ENCODE assay signal across 8 cellular contexts in the genomic region with DNA sequence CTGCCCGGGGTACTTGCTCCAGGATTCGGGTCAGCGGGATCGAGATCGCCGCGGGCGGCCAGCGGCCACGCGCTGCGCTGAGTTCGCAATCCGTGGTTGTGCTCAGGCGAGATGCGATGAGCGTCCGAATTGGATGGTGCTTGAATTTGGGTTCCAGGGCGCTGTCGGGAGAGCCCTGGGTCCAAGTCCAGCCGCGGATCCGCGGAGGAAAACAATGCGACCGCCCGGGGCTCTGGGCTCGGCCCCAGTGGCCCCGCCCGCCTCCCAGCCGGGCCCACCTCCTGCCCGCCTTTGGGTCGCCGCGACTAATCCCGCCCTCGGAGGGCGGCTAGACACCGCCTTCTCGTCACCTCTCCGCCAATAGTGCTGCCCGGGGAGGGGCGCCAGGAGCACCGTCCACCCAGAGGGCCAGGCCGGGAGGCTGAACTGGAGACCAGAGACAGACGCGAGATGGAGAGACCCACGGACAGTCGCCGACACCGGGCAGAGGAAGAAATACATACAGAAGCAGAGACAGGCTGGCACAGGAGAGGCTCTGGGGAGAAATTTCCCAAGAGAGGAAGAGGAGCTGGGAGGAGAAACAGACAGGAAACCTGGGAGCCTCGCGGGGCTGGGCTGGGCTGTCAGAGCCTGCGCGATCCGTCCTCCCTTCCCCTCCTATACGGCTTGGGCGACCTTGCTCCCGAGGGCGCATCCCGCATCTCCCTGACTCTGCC. TPM values are rescaled to one million over a fixed set of nuclear protein-coding genes. Genes with fewer than 3 reads are reported as not detected.
A peak's percentile ranks its signal among the peaks of the same experiment; 100 is the strongest.
DNase-seq lines count a peak whose midpoint lies in the region; ATAC-seq and TF ChIP-seq lines count a peak whose summit lies in the region.

A gene with protein sequence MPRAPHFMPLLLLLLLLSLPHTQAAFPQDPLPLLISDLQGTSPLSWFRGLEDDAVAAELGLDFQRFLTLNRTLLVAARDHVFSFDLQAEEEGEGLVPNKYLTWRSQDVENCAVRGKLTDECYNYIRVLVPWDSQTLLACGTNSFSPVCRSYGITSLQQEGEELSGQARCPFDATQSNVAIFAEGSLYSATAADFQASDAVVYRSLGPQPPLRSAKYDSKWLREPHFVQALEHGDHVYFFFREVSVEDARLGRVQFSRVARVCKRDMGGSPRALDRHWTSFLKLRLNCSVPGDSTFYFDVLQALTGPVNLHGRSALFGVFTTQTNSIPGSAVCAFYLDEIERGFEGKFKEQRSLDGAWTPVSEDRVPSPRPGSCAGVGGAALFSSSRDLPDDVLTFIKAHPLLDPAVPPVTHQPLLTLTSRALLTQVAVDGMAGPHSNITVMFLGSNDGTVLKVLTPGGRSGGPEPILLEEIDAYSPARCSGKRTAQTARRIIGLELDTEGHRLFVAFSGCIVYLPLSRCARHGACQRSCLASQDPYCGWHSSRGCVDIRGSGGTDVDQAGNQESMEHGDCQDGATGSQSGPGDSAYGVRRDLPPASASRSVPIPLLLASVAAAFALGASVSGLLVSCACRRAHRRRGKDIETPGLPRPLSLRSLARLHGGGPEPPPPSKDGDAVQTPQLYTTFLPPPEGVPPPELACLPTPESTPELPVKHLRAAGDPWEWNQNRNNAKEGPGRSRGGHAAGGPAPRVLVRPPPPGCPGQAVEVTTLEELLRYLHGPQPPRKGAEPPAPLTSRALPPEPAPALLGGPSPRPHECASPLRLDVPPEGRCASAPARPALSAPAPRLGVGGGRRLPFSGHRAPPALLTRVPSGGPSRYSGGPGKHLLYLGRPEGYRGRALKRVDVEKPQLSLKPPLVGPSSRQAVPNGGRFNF (minus strand): TSS at position 216 of the 716 bp plus-strand sequence. CDS start 4,010 bp downstream, outside the sequence.

- ATAC-seq in GM21723 (IDR thresholded peaks at IDR 0.05; ENCODE audit: unreplicated experiment) (peak; percentile 97), PC-3 (peak; percentile 100)
- peak; percentile 100 for ATAC-seq in activated T-cell treated with anti-CD3 and anti-CD28 coated beads, Interleukin-2, amount 50 U/mL, for 4 hours

- H3K36me3 Mint-ChIP-seq in activated T-cell treated with anti-CD3 and anti-CD28 coated beads, Interleukin-2, amount 50 U/mL, for 4 hours (ENCODE audit: insufficient read depth) = no peaks in the 10 kb centered on the region

- TSS peak; percentile 90 for BruUV-seq in PC-3 (replicated peaks; lab: Mats Ljungman, UMichigan)

- H3K27me3 Mint-ChIP-seq in activated T-cell treated with anti-CD3 and anti-CD28 coated beads, Interleukin-2, amount 50 U/mL, for 4 hours (ENCODE audit: low read depth) = no peaks in the 10 kb centered on the region

- peak; percentile 58 for TF ChIP-seq POLR2A in erythroblast (IDR thresholded peaks at IDR 0.05; ENCODE audit: low read length)

- no peaks in the 10 kb centered on the region for H3K9me3 ChIP-seq in PC-3 (ENCODE audit: low read length)
- H3K9me3 ChIP-seq in mucosa of stomach (ENCODE audit: control insufficient read depth, low read length) = no peaks in the 10 kb centered on the region

- H3K4me1 Mint-ChIP-seq in activated T-cell treated with anti-CD3 and anti-CD28 coated beads, Interleukin-2, amount 50 U/mL, for 4 hours (ENCODE audit: low read depth) = peaks cover 11% of the 10 kb centered on the region

- H4K20me1 ChIP-seq in PC-3 (ENCODE audit: low read length) = no peaks in the 10 kb centered on the region

- H3K4me2 ChIP-seq in PC-3 (ENCODE audit: low read length) = peak within 1 kb of the TSS; percentile 93

- no peak within 1 kb of the TSS for H3K27ac ChIP-seq in PC-3 (ENCODE audit: low read length)

- H3K36me3 ChIP-seq in PC-3 (ENCODE audit: low read depth, low read length) = no peaks in the 10 kb centered on the region
- no peaks in the 10 kb centered on the region for H3K36me3 ChIP-seq in mucosa of stomach (ENCODE audit: control insufficient read depth, insufficient read depth, low read length)

- H3K4me1 ChIP-seq in PC-3 (ENCODE audit: insufficient read depth, low read length) = peaks cover 8% of the 10 kb centered on the region; the same call in 1 of the 2 replicates
- H3K4me1 ChIP-seq in mucosa of stomach (ENCODE audit: control insufficient read depth, insufficient read depth, low read length) = peaks cover 20% of the 10 kb centered on the region

- POLR2A ChIA-PET in PC-3 (lab: Charles Lee; ENCODE audit: unreplicated experiment) = no interaction called here

- peak within 1 kb of the TSS; percentile 85 for H3K4me3 Mint-ChIP-seq in activated T-cell treated with anti-CD3 and anti-CD28 coated beads, Interleukin-2, amount 50 U/mL, for 4 hours

- H3K79me2 ChIP-seq in PC-3 (ENCODE audit: low read length) = no peaks in the 10 kb centered on the region

- CTCF ChIA-PET in PC-3 (lab: Charles Lee) = no interaction called here

- H3K27me3 ChIP-seq in PC-3 (ENCODE audit: low read length) = no peaks in the 10 kb centered on the region
- H3K27me3 ChIP-seq in mucosa of stomach (ENCODE audit: control insufficient read depth, insufficient read depth, low read length) = peaks cover 15% of the 10 kb centered on the region

- no peaks in the 10 kb centered on the region for H3K9me3 Mint-ChIP-seq in activated T-cell treated with anti-CD3 and anti-CD28 coated beads, Interleukin-2, amount 50 U/mL, for 4 hours

- peak; percentile 93 for DNase-seq in DMS153 treated with DMSO at 0.1 percent for 48 hours (lab: John Stamatoyannopoulos, UW; ENCODE audit: unreplicated experiment)
- DNase-seq in Jurkat, Clone E6-1 (ENCODE audit: low read depth, low spot score) = peak; percentile 52
- DNase-seq in PC-3 = peak; percentile 96
- DNase-seq in activated T-cell treated with anti-CD3 and anti-CD28 coated beads, Interleukin-2, amount 50 U/mL, for 4 hours = peak; percentile 78
- peak; percentile 89 to 92 for DNase-seq in erythroblast (lab: John Stamatoyannopoulos, UW)
- DNase-seq in stimulated activated CD8-positive, alpha-beta memory T cell treated with anti-CD3 and anti-CD28 coated beads, Interleukin-4, amount 100 ng/mL, for 4 hours (ENCODE audit: low read depth in 2 of 2, low spot score in 1 of 2) = peak; percentile 60 to 75

- no peaks in the 10 kb centered on the region for H3K9me2 ChIP-seq in PC-3 (replicated peaks; ENCODE audit: low read length)

- peak within 1 kb of the TSS; percentile 83 for H2AFZ ChIP-seq in PC-3 (ENCODE audit: low read length)

- H3K9ac ChIP-seq in PC-3 (ENCODE audit: low read length) = peak within 1 kb of the TSS; percentile 49
- peak within 1 kb of the TSS; percentile 65 for H3K9ac ChIP-seq in mucosa of stomach (ENCODE audit: low read length)

- peak within 1 kb of the TSS; percentile 68 for H3K4me3 ChIP-seq in Jurkat, Clone E6-1 (ENCODE audit: low read length)
- peak within 1 kb of the TSS; percentile 70 for H3K4me3 ChIP-seq in PC-3 (ENCODE audit: low read length)
- peak within 1 kb of the TSS; percentile 63 for H3K4me3 ChIP-seq in mucosa of stomach (ENCODE audit: low read length)

- intact Hi-C loops in PC-3 (cut with micrococcal nuclease) = loop anchor here (5.0 kb wide), 1 partner anchor 44 kb away; no protein-coding TSS in a partner anchor

- no peak for TF ChIP-seq CTCF in PC-3 (conservative IDR thresholded peaks at IDR 0.05; ENCODE audit: low read depth, low read length)

- H3F3A ChIP-seq in PC-3 (ENCODE audit: low read length, unreplicated experiment) = no peaks in the 10 kb centered on the region

RNA-seq across cellular contexts. Expression of the gene that starts here (rescaled TPM):
- polyA plus RNA-seq in Jurkat, Clone E6-1 (2012; ENCODE audit: insufficient read depth, insufficient read length) = 7.8 TPM
- total RNA-seq in PC-3 (2014; rRNA removed) = 2.0 and 2.8 TPM in 2 replicates
- total RNA-seq in activated T-cell treated with anti-CD3 and anti-CD28 coated beads, Interleukin-2, amount 50 U/mL, for 4 hours = 1 to 10 TPM in 1 of 3 donors, under 1 TPM in 2; 0.78 to 1.3 (median 0.84) TPM
